Comparison of ENCODE assay signal across 1 cellular context in the genomic region with DNA sequence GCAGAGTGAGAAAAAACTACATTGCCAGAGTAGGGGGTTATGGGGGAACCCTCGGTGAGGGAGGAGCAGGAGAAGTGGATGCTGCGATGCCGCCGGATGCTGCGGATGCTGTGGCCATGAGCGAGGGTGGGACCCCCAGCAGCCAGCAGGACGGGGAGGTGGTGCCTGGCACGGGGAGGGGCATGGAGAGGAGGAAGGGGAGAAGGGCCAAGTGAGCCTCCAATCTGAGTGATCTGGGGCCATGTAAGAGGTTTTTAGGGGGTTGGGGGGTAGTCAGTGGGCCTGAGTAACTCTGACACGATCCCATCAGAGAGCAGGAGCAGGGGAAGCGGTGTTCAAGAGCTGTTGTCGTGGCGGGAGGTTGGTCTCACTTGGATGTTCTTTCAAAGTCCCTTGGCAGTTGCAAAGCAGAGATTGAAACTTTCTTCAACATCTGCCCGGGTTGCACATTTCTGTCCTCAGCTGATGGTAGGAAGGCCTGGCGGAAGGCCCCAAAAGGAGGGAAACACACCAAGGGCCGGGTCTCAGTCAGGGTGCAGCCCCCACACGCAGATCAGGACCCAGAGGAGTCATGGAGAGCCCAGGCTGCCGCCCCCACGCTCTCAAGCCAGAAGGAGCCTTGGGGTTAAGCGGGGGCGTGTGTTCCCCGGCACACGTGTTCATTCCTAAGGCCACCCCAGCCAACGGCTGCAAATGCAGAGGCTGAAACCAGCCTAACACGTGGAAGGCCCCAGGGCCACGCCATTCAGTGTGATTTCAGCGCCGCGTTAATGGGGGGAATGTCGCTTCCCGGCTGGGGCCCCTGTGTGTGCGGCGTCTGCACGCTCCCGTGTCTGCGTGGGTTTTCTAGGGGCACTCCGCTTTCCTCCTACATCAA.
TF ChIP-seq lines count a peak whose summit lies in the region.

No MANE protein-coding gene starts in this region.

TF ChIP-seq in HepG2, 621 proteins besides CTCF, POLR2A, EP300 and RAD21 (continued from another document):
- TF ChIP-seq, protein P1, sequence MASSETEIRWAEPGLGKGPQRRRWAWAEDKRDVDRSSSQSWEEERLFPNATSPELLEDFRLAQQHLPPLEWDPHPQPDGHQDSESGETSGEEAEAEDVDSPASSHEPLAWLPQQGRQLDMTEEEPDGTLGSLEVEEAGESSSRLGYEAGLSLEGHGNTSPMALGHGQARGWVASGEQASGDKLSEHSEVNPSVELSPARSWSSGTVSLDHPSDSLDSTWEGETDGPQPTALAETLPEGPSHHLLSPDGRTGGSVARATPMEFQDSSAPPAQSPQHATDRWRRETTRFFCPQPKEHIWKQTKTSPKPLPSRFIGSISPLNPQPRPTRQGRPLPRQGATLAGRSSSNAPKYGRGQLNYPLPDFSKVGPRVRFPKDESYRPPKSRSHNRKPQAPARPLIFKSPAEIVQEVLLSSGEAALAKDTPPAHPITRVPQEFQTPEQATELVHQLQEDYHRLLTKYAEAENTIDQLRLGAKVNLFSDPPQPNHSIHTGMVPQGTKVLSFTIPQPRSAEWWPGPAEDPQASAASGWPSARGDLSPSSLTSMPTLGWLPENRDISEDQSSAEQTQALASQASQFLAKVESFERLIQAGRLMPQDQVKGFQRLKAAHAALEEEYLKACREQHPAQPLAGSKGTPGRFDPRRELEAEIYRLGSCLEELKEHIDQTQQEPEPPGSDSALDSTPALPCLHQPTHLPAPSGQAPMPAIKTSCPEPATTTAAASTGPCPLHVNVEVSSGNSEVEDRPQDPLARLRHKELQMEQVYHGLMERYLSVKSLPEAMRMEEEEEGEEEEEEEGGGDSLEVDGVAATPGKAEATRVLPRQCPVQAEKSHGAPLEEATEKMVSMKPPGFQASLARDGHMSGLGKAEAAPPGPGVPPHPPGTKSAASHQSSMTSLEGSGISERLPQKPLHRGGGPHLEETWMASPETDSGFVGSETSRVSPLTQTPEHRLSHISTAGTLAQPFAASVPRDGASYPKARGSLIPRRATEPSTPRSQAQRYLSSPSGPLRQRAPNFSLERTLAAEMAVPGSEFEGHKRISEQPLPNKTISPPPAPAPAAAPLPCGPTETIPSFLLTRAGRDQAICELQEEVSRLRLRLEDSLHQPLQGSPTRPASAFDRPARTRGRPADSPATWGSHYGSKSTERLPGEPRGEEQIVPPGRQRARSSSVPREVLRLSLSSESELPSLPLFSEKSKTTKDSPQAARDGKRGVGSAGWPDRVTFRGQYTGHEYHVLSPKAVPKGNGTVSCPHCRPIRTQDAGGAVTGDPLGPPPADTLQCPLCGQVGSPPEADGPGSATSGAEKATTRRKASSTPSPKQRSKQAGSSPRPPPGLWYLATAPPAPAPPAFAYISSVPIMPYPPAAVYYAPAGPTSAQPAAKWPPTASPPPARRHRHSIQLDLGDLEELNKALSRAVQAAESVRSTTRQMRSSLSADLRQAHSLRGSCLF (CRISPR knock-in tag; IDR thresholded peaks at IDR 0.05; ENCODE audit: borderline replicate concordance), result no peak
- no peak for TF ChIP-seq SETDB1 (CRISPR knock-in tag; IDR thresholded peaks at IDR 0.05; ENCODE audit: borderline replicate concordance)
- TF ChIP-seq KMT2B (CRISPR knock-in tag; IDR thresholded peaks at IDR 0.05), result no peak
